ENCODE assay signal across 27 cellular contexts in genomic region chr15:66039117-66039860, GRCh38.
DNase-seq lines count a peak whose midpoint lies in the region; ATAC-seq, FAIRE-seq and TF ChIP-seq lines count a peak whose summit lies in the region.
"Had no signal": no experiment of that assay in that cellular context is flagged by ENCODE, and none has a peak within 500 bp of the region (broad histone marks: within the 10 kb centered on the region; RNA-seq: fewer than 3 reads in every experiment).

No MANE protein-coding gene starts in this region.

- H3K18ac ChIP-seq in H1 (ENCODE audit: extremely low read depth, low read length), result peak overlapping the region; percentile 51; the same call in 1 of the 2 replicates
- H3K18ac ChIP-seq in neuronal stem cell (ENCODE audit: low read length), result peak overlapping the region; percentile 19

- H2BK15ac ChIP-seq in H1 (ENCODE audit: low read length) (no peak overlapping the region), neuronal stem cell (ENCODE audit: low read length) (no peak overlapping the region)

- no peaks in the 10 kb centered on the region for H3K9me3 Mint-ChIP-seq in activated CD4-positive, alpha-beta memory T cell treated with anti-CD3 and anti-CD28 coated beads for 36 hours
- H3K9me3 Mint-ChIP-seq: activated B cell treated with CpG ODN at 0.5 μM for 24 hours; activated naive CD8-positive, alpha-beta T cell treated with anti-CD3 and anti-CD28 coated beads for 36 hours; activated T-helper 1 cell treated with anti-CD3 and anti-CD28 coated beads, Interleukin-12 subunit alpha, Interleukin-12 subunit beta, Interleukin-2, Interleukin-4 antibody, amounts not matched to agents 30 ng/mL and 10 ng/mL and 1 ng/mL, durations not matched to agents 14 hours and 24 hours and 36 hours; T-helper 2 cell treated with Interferon-gamma antibody and Interleukin-4, amounts not matched to agents 5 μg/mL and 100 μg/mL, for 36 hours had no signal

- no peak for ATAC-seq in GM18511 (IDR thresholded peaks at IDR 0.05; ENCODE audit: unreplicated experiment)
- ATAC-seq: body of pancreas; left colon; stimulated activated naive CD8-positive, alpha-beta T cell treated with anti-CD3 and anti-CD28 coated beads, Interleukin-15, amount 100 ng/mL, for 72 hours had no signal

- no peaks in the 10 kb centered on the region for H3K36me3 ChIP-seq in HEK293 (ENCODE audit: control insufficient read depth in 2 of 2, insufficient read depth in 1 of 2, low read length in 2 of 2)
- no peaks in the 10 kb centered on the region for H3K36me3 ChIP-seq in H1 (ENCODE audit: control insufficient read depth in 2 of 4, insufficient read depth in 4 of 4, low read length in 3 of 4)
- no peaks in the 10 kb centered on the region for H3K36me3 ChIP-seq in neuronal stem cell (replicated peaks in 1 of 2; ENCODE audit: control insufficient read depth in 2 of 2, insufficient read depth in 2 of 2, low read length in 2 of 2)
- H3K36me3 ChIP-seq: BLaER1 treated with 17β-estradiol and CSF1 and Interleukin-3, amounts not matched to agents 10 nM and 100 nM had no signal

- H3K27me3 ChIP-seq in H1 (replicated peaks in 1 of 4; ENCODE audit: control insufficient read depth in 3 of 4, extremely low read depth in 1 of 4, insufficient read depth in 3 of 4, low read length in 3 of 4) (peaks cover 0 to 2% (median 0%) of the 10 kb centered on the region in 4 experiments; a peak in 1 of 7 replicates), neuronal stem cell (ENCODE audit: control insufficient read depth in 3 of 3, insufficient read depth in 3 of 3, low read depth in 1 of 3, low read length in 3 of 3) (peaks cover 0 to 38% (median 0%) of the 10 kb centered on the region in 3 experiments)
- H3K27me3 ChIP-seq: BLaER1 treated with 17β-estradiol and CSF1 and Interleukin-3, amounts not matched to agents 10 nM and 100 nM; body of pancreas had no signal

- no peaks in the 10 kb centered on the region for H3K4me1 Mint-ChIP-seq in activated CD4-positive, alpha-beta memory T cell treated with anti-CD3 and anti-CD28 coated beads for 36 hours (ENCODE audit: low read depth)
- H3K4me1 Mint-ChIP-seq: activated B cell treated with CpG ODN at 0.5 μM for 24 hours; activated naive CD8-positive, alpha-beta T cell treated with anti-CD3 and anti-CD28 coated beads for 36 hours; stimulated activated naive CD8-positive, alpha-beta T cell treated with anti-CD3 and anti-CD28 coated beads, Interleukin-15, amount 100 ng/mL, for 72 hours had no signal

- no peak for TF ChIP-seq EP300 in H1 (IDR thresholded peaks at IDR 0.05; ENCODE audit: borderline replicate concordance in 1 of 2, low read depth in 2 of 2, low read length in 2 of 2)

- no peak for FAIRE-seq in H1 (lab: Jason Lieb, UNC)
- FAIRE-seq: colon, GM12892 had no signal

- H3K27ac ChIP-seq in HEK293 (ENCODE audit: extremely low read depth, low read depth, low read length), result no peak overlapping the region
- no peak overlapping the region for H3K27ac ChIP-seq in H1 (ENCODE audit: low read depth, low read length)
- no peak overlapping the region for H3K27ac ChIP-seq in neuronal stem cell (replicated peaks; ENCODE audit: low read length)
- H3K27ac ChIP-seq: 22Rv1; BLaER1 treated with 17β-estradiol and CSF1 and Interleukin-3, amounts not matched to agents 10 nM and 100 nM; body of pancreas; KMS-11 had no signal

- no peaks in the 10 kb centered on the region for H3K79me2 ChIP-seq in H1 (ENCODE audit: control insufficient read depth in 1 of 2, insufficient read depth in 2 of 2, low read length in 2 of 2)

- 67% methylated on average over 17 of the region's 27 CpGs; no CpG with 5 or more reads in 1 of the 2 experiments for WGBS in H1 (ENCODE audit: extremely low coverage in 1 of 2, insufficient coverage in 1 of 2, insufficient read length in 1 of 2, insufficient replicate concordance in 2 of 2, low coverage in 1 of 2, low lambda C conversion rate in 2 of 2, missing lambda C conversion rate in 1 of 2), 2 experiments
- no CpG with 5 or more reads among the region's 27 CpGs for WGBS in neuronal stem cell (ENCODE audit: extremely low coverage in 2 of 2, insufficient read length in 2 of 2, insufficient replicate concordance in 1 of 2), 2 donors

- no peak overlapping the region for H3K14ac ChIP-seq in H1 (ENCODE audit: insufficient read length)
- no peak overlapping the region for H3K14ac ChIP-seq in neuronal stem cell (ENCODE audit: low read length)

- H2BK5ac ChIP-seq in H1 (ENCODE audit: low read depth, low read length) (peak overlapping the region; percentile 3; the same call in 1 of the 2 replicates), neuronal stem cell (ENCODE audit: low read length) (no peak overlapping the region)

- H3K4me2 ChIP-seq in H1 (ENCODE audit: insufficient read depth in 1 of 2, low read depth in 2 of 2, low read length in 2 of 2) (peak overlapping the region; percentile 12 to 47), neuronal stem cell (ENCODE audit: insufficient read depth, low read length, poor library complexity, severe bottlenecking) (no peak overlapping the region)
- H3K4me2 ChIP-seq: BLaER1 treated with 17β-estradiol and CSF1 and Interleukin-3, amounts not matched to agents 10 nM and 100 nM; KMS-11; smooth muscle cell had no signal

- H2BK20ac ChIP-seq in H1 (ENCODE audit: low read length), result no peak overlapping the region

- H2BK120ac ChIP-seq in H1 (replicated peaks; ENCODE audit: low read depth, low read length) (no peak overlapping the region), neuronal stem cell (ENCODE audit: low read depth, low read length) (no peak overlapping the region)

- no peak overlapping the region for H3K56ac ChIP-seq in H1 (replicated peaks; ENCODE audit: insufficient read length, low read depth, low read length)

- H2BK12ac ChIP-seq in H1 (ENCODE audit: low read depth, low read length) (peak overlapping the region; percentile 78; the same call in 1 of the 2 replicates), neuronal stem cell (ENCODE audit: low read length) (no peak overlapping the region)

- peaks cover 26% of the 10 kb centered on the region for H3K27me3 Mint-ChIP-seq in activated CD4-positive, alpha-beta memory T cell treated with anti-CD3 and anti-CD28 coated beads for 36 hours

- intact Hi-C loops in activated CD4-positive, alpha-beta memory T cell treated with anti-CD3 and anti-CD28 coated beads for 36 hours (cut with micrococcal nuclease), result no loop called here

- CTCF ChIA-PET in HEK293 (lab: Yijun Ruan, JAX), result no interaction called here
- CTCF ChIA-PET in H1 (lab: Charles Lee; ENCODE audit: partially characterized antibody), result no interaction called here
- CTCF ChIA-PET in activated CD4-positive, alpha-beta memory T cell treated with anti-CD3 and anti-CD28 coated beads for 36 hours (lab: Charles Lee), result no interaction called here

- H4K8ac ChIP-seq in H1 (ENCODE audit: extremely low read depth, insufficient read depth, low read length) (no peak overlapping the region), neuronal stem cell (ENCODE audit: low read depth, low read length) (no peak overlapping the region)

- H3K4me1 ChIP-seq in HEK293 (ENCODE audit: control insufficient read depth, insufficient read depth, low read length) (no peaks in the 10 kb centered on the region), H1 (replicated peaks in 1 of 4; ENCODE audit: control insufficient read depth in 3 of 4, insufficient read depth in 4 of 4, low read length in 3 of 4) (peaks cover 23 to 45% (median 34%) of the 10 kb centered on the region in 4 experiments), neuronal stem cell (ENCODE audit: control insufficient read depth in 2 of 2, insufficient read depth in 1 of 2, low read depth in 1 of 2, low read length in 2 of 2) (peaks cover 0 to 12% of the 10 kb centered on the region in 2 donors)
- H3K4me1 ChIP-seq: BLaER1 treated with 17β-estradiol and CSF1 and Interleukin-3, amounts not matched to agents 10 nM and 100 nM had no signal

- no peak overlapping the region for H2AK5ac ChIP-seq in H1 (ENCODE audit: low read depth, low read length)
- H2AK5ac ChIP-seq in neuronal stem cell (ENCODE audit: low read depth, low read length), result no peak overlapping the region

- no peaks in the 10 kb centered on the region for H3K36me3 Mint-ChIP-seq in activated CD4-positive, alpha-beta memory T cell treated with anti-CD3 and anti-CD28 coated beads for 36 hours
- H3K36me3 Mint-ChIP-seq: activated naive CD8-positive, alpha-beta T cell treated with anti-CD3 and anti-CD28 coated beads for 36 hours had no signal

- no peak overlapping the region for H3K27ac Mint-ChIP-seq in activated CD4-positive, alpha-beta memory T cell treated with anti-CD3 and anti-CD28 coated beads for 36 hours
- H3K27ac Mint-ChIP-seq: activated B cell treated with CpG ODN at 0.5 μM for 24 hours; activated naive CD8-positive, alpha-beta T cell treated with anti-CD3 and anti-CD28 coated beads for 36 hours; activated T-helper 1 cell treated with anti-CD3 and anti-CD28 coated beads, Interleukin-12 subunit alpha, Interleukin-12 subunit beta, Interleukin-2, Interleukin-4 antibody, amounts not matched to agents 30 ng/mL and 10 ng/mL and 1 ng/mL, durations not matched to agents 14 hours and 24 hours and 36 hours; T-helper 2 cell treated with Interferon-gamma antibody and Interleukin-4, amounts not matched to agents 5 μg/mL and 100 μg/mL, for 36 hours had no signal

- no peak overlapping the region for H4K5ac ChIP-seq in H1 (ENCODE audit: insufficient read length, low read depth, low read length)

- no peaks in the 10 kb centered on the region for H3K23me2 ChIP-seq in H1 (ENCODE audit: low read depth, low read length)

- H3K4me3 Mint-ChIP-seq in activated CD4-positive, alpha-beta memory T cell treated with anti-CD3 and anti-CD28 coated beads for 36 hours, result no peak overlapping the region
- H3K4me3 Mint-ChIP-seq: activated B cell treated with CpG ODN at 0.5 μM for 24 hours; activated naive CD8-positive, alpha-beta T cell treated with anti-CD3 and anti-CD28 coated beads for 36 hours; activated T-helper 1 cell treated with anti-CD3 and anti-CD28 coated beads, Interleukin-12 subunit alpha, Interleukin-12 subunit beta, Interleukin-2, Interleukin-4 antibody, amounts not matched to agents 30 ng/mL and 10 ng/mL and 1 ng/mL, durations not matched to agents 14 hours and 24 hours and 36 hours; stimulated activated naive CD8-positive, alpha-beta T cell treated with anti-CD3 and anti-CD28 coated beads, Interleukin-15, amount 100 ng/mL, for 72 hours; T-helper 2 cell treated with Interferon-gamma antibody and Interleukin-4, amounts not matched to agents 5 μg/mL and 100 μg/mL, for 36 hours had no signal

- H4K20me1 ChIP-seq in H1 (replicated peaks in 1 of 2; ENCODE audit: control insufficient read depth in 1 of 2, insufficient read depth in 2 of 2, low read length in 2 of 2), result no peaks in the 10 kb centered on the region

- POLR2A ChIA-PET in HEK293 (lab: Yijun Ruan, JAX), result no interaction called here
- POLR2A ChIA-PET in H1 (lab: Charles Lee; ENCODE audit: partially characterized antibody), result no interaction called here
- POLR2A ChIA-PET in activated CD4-positive, alpha-beta memory T cell treated with anti-CD3 and anti-CD28 coated beads for 36 hours (lab: Charles Lee), result no interaction called here

- no peak overlapping the region for H3K4me3 ChIP-seq in HEK293 (ENCODE audit: low read depth, low read length)
- H3K4me3 ChIP-seq in H1 (ENCODE audit: extremely low read depth in 1 of 4, insufficient read depth in 2 of 4, low read depth in 3 of 4, low read length in 4 of 4), result no peak overlapping the region; a peak in 1 of 8 replicates
- no peak overlapping the region for H3K4me3 ChIP-seq in neuronal stem cell (ENCODE audit: low read length in 2 of 2)
- H3K4me3 ChIP-seq: BLaER1 treated with 17β-estradiol and CSF1 and Interleukin-3, amounts not matched to agents 10 nM and 100 nM; body of pancreas; smooth muscle cell had no signal

- H3K23ac ChIP-seq in H1 (ENCODE audit: insufficient read length), result no peak overlapping the region
- no peak overlapping the region for H3K23ac ChIP-seq in neuronal stem cell (ENCODE audit: low read depth, low read length, poor library complexity)

- DNase-seq in DMS 273 (lab: John Stamatoyannopoulos, UW; ENCODE audit: unreplicated experiment) (peak; percentile 17), DMS 273 treated with DMSO at 0.1 percent for 48 hours (lab: John Stamatoyannopoulos, UW) (no peak), H1 (ENCODE audit: low read depth in 1 of 2, low spot score in 2 of 2) (peak in 1 of 2 experiments; percentile 36), neuronal stem cell (ENCODE audit: low spot score) (no peak), NCI-H187 (lab: John Stamatoyannopoulos, UW) (no peak)
- no peak for DNase-seq in activated CD4-positive, alpha-beta memory T cell treated with anti-CD3 and anti-CD28 coated beads for 36 hours
- DNase-seq: activated B cell treated with CpG ODN at 0.5 μM for 24 hours; activated naive CD8-positive, alpha-beta T cell treated with anti-CD3 and anti-CD28 coated beads for 36 hours; body of pancreas; GF-D8; left colon; midbrain; NCI-H2081 treated with DMSO at 0.1 percent for 48 hours; NCI-H526; OCI-M1; stimulated activated CD4-positive, alpha-beta T cell treated with anti-CD3 and anti-CD28 coated beads, Interleukin-4, amount 100 ng/mL, for 1 hour; stimulated activated naive CD8-positive, alpha-beta T cell treated with anti-CD3 and anti-CD28 coated beads, Interleukin-15, amount 100 ng/mL, for 72 hours had no signal

- TF ChIP-seq RAD21 in H1 (IDR thresholded peaks at IDR 0.05 in 1 of 2, conservative IDR thresholded peaks at IDR 0.05 in 1 of 2; ENCODE audit: low read depth in 2 of 2, low read length in 2 of 2), result peak in 1 of 2 experiments; percentile 1; a peak in 1 of 4 replicates

- no peaks in the 10 kb centered on the region for H3K9me3 ChIP-seq in HEK293 (ENCODE audit: control insufficient read depth, insufficient read depth, low read depth, low read length)
- 0 out of 4 replicates have a peak, but pooled peaks cover 0 to 2% of the 10 kb centered on the region in 2 experiments for H3K9me3 ChIP-seq in H1 (ENCODE audit: insufficient read depth in 2 of 2, low read depth in 1 of 2, low read length in 1 of 2)
- H3K9me3 ChIP-seq in neuronal stem cell (replicated peaks in 1 of 2; ENCODE audit: control insufficient read depth in 2 of 2, insufficient read depth in 1 of 2, low read depth in 1 of 2, low read length in 2 of 2), result no peaks in the 10 kb centered on the region
- H3K9me3 ChIP-seq: BLaER1 treated with 17β-estradiol and CSF1 and Interleukin-3, amounts not matched to agents 10 nM and 100 nM; body of pancreas had no signal

- TF ChIP-seq CTCF in HEK293 (tag by site-specific recombination; IDR thresholded peaks at IDR 0.05), result no peak
- TF ChIP-seq CTCF in H1 (IDR thresholded peaks at IDR 0.05; ENCODE audit: control extremely low read depth in 1 of 3, insufficient read depth in 1 of 3, low read depth in 1 of 3, low read length in 3 of 3), result no peak

- H4K91ac ChIP-seq in H1 (replicated peaks; ENCODE audit: insufficient read length, low read length) (no peak overlapping the region), neuronal stem cell (ENCODE audit: low read depth, low read length, poor library complexity) (no peak overlapping the region)

- H3K4ac ChIP-seq in H1 (replicated peaks; ENCODE audit: insufficient read length, low read depth, low read length) (no peak overlapping the region), neuronal stem cell (ENCODE audit: low read length) (no peak overlapping the region)

- H2AFZ ChIP-seq in H1 (ENCODE audit: low read length), result peak overlapping the region; percentile 38; the same call in 1 of the 2 replicates
- no peak overlapping the region for H2AFZ ChIP-seq in neuronal stem cell (ENCODE audit: low read length)

- H3K79me1 ChIP-seq in H1 (ENCODE audit: low read depth, low read length) (no peaks in the 10 kb centered on the region), neuronal stem cell (ENCODE audit: low read depth, low read length) (no peaks in the 10 kb centered on the region)

- H3K9ac ChIP-seq in H1 (replicated peaks in 1 of 4; ENCODE audit: extremely low read depth in 1 of 4, low read depth in 3 of 4, low read length in 3 of 4) (no peak overlapping the region), neuronal stem cell (ENCODE audit: low read depth, low read length, poor library complexity) (no peak overlapping the region)
- H3K9ac ChIP-seq: BLaER1 treated with 17β-estradiol and CSF1 and Interleukin-3, amounts not matched to agents 10 nM and 100 nM; KMS-11 had no signal

- no peak for TF ChIP-seq POLR2A in H1 (IDR thresholded peaks at IDR 0.05; ENCODE audit: control extremely low read depth in 1 of 2, low read depth in 2 of 2, low read length in 2 of 2)
